2 cellular contexts compared by ENCODE assay signal in the genomic region with DNA sequence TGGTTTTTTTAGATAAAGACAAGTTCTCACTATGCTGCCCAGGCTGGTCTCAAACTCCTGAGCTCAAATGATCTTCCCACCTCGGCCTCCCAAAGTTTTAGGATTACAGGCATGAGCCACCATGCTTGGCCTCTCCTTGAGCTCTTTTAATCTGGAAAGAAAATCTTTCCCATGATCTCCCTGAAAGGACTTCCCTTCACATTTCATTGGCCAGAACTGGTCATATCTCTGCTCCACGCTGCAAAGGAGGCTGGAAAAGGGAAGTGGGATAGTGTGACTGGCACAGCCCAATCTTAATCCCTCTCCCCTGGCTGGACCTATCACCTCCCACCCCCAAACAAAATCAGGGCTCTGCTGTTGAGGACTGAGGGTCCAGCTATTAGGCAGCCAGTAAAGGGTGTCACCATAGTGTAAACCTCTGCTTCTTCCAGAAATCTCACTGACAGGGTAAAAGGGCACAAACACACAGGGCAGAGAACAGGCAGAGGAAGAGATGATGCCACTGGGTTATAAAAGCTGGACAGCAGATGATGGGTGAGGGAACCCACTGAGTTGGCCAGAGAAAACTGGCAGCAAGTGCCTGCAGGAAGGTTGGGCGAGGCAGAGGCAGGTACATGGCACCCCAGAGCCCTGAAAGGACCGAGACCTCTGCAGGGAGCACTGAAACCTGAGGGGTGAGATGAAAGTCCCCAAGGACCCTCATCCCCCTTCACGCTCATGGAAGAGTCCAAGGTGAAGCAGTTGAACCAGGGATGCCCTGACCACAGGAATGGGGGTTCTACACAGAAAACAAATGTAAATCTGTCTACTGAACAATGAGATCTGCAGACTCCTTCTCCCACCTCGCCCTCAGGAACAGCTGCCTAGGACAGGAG.
TF ChIP-seq lines count a peak whose summit lies in the region.

No MANE protein-coding gene starts in this region.

TF ChIP-seq in A549, 52 proteins besides CTCF, POLR2A, EP300 and RAD21:
- TF ChIP-seq MYC (IDR thresholded peaks at IDR 0.05; ENCODE audit: borderline replicate concordance, low read length) (no peak), RARB (CRISPR knock-in tag; IDR thresholded peaks at IDR 0.05) (no peak), EHF (CRISPR knock-in tag; IDR thresholded peaks at IDR 0.05) (no peak), BHLHE40 (IDR thresholded peaks at IDR 0.05; ENCODE audit: low read depth, low read length) (no peak), HOXB5 (CRISPR knock-in tag; IDR thresholded peaks at IDR 0.05) (no peak), ZSCAN20 (CRISPR knock-in tag; IDR thresholded peaks at IDR 0.05) (no peak), MAZ (IDR thresholded peaks at IDR 0.05; ENCODE audit: borderline replicate concordance, low read depth, low read length) (no peak), NR3C1 (IDR thresholded peaks at IDR 0.05) (no peak), ZNF302 (CRISPR knock-in tag; IDR thresholded peaks at IDR 0.05) (no peak), TP53 (CRISPR knock-in tag; IDR thresholded peaks at IDR 0.05) (no peak), EHMT2 (IDR thresholded peaks at IDR 0.05; ENCODE audit: low read depth) (no peak), KDM5A (IDR thresholded peaks at IDR 0.05) (no peak), MAFK (IDR thresholded peaks at IDR 0.05; ENCODE audit: partially characterized antibody) (no peak)
- TF ChIP-seq, protein P1, sequence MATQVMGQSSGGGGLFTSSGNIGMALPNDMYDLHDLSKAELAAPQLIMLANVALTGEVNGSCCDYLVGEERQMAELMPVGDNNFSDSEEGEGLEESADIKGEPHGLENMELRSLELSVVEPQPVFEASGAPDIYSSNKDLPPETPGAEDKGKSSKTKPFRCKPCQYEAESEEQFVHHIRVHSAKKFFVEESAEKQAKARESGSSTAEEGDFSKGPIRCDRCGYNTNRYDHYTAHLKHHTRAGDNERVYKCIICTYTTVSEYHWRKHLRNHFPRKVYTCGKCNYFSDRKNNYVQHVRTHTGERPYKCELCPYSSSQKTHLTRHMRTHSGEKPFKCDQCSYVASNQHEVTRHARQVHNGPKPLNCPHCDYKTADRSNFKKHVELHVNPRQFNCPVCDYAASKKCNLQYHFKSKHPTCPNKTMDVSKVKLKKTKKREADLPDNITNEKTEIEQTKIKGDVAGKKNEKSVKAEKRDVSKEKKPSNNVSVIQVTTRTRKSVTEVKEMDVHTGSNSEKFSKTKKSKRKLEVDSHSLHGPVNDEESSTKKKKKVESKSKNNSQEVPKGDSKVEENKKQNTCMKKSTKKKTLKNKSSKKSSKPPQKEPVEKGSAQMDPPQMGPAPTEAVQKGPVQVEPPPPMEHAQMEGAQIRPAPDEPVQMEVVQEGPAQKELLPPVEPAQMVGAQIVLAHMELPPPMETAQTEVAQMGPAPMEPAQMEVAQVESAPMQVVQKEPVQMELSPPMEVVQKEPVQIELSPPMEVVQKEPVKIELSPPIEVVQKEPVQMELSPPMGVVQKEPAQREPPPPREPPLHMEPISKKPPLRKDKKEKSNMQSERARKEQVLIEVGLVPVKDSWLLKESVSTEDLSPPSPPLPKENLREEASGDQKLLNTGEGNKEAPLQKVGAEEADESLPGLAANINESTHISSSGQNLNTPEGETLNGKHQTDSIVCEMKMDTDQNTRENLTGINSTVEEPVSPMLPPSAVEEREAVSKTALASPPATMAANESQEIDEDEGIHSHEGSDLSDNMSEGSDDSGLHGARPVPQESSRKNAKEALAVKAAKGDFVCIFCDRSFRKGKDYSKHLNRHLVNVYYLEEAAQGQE (IDR thresholded peaks at IDR 0.05) = no peak
- TF ChIP-seq, protein P2, sequence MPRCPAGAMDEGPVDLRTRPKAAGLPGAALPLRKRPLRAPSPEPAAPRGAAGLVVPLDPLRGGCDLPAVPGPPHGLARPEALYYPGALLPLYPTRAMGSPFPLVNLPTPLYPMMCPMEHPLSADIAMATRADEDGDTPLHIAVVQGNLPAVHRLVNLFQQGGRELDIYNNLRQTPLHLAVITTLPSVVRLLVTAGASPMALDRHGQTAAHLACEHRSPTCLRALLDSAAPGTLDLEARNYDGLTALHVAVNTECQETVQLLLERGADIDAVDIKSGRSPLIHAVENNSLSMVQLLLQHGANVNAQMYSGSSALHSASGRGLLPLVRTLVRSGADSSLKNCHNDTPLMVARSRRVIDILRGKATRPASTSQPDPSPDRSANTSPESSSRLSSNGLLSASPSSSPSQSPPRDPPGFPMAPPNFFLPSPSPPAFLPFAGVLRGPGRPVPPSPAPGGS (IDR thresholded peaks at IDR 0.05) = no peak

TF ChIP-seq in IMR-90, 13 proteins besides CTCF, POLR2A, EP300 and RAD21:
- TF ChIP-seq MXI1 (IDR thresholded peaks at IDR 0.05; ENCODE audit: borderline replicate concordance, low read depth, low read length) = no peak
- TF ChIP-seq BHLHE40 (IDR thresholded peaks at IDR 0.05; ENCODE audit: low read depth, low read length) = no peak
- no peak for TF ChIP-seq MAZ (IDR thresholded peaks at IDR 0.05; ENCODE audit: borderline replicate concordance, low read depth, low read length)
- no peak for TF ChIP-seq NFE2L2 (IDR thresholded peaks at IDR 0.05; ENCODE audit: low read depth, low read length)
- no peak for TF ChIP-seq SMC3 (IDR thresholded peaks at IDR 0.05; ENCODE audit: low read depth, low read length)
